Comparison of ENCODE assay signal across 35 cellular contexts in the genomic region with DNA sequence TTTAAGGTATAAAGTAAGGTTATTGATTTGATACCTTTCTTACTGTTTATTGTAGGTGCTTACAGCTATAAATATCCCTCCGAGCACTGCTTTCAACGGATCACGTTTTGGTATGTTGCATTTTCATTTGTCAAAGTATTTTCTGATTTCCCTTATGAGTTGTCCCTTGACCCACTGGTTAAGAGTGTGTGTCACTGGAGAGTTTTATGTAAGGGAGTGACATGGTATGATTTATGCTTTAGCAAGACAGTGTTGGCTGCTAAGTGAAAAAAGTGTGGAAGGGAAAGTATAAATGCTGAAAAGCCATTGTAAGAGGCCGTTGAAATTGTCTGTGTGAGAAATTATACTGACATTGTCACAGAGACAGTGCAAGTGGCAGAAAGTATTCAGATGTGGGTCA.
"Had no signal": no experiment of that assay in that cellular context is flagged by ENCODE, and none has a peak within 500 bp of the region (broad histone marks: within the 10 kb centered on the region; RNA-seq: fewer than 3 reads in every experiment).

No MANE protein-coding gene starts in this region.

- DNase-seq: Kasumi-1, MG63, MM.1S, MV-4-11, NCI-H1048, NCI-H1092, NCI-H1092 treated with DMSO at 0.1 percent for 48 hours, NCI-H1105, NCI-H1105 treated with DMSO at 0.1 percent for 48 hours, NCI-H1417, NCI-H1417 treated with DMSO at 0.1 percent for 48 hours, NCI-H1436, NCI-H1436 treated with DMSO at 0.1 percent for 48 hours, NCI-H146, NCI-H1694, NCI-H1694 treated with DMSO at 0.1 percent for 48 hours, NCI-H187, NCI-H187 treated with DMSO at 0.1 percent for 48 hours, NCI-H1930, NCI-H2029, NCI-H2029 treated with DMSO at 0.1 percent for 48 hours, NCI-H2081, NCI-H2081 treated with DMSO at 0.1 percent for 48 hours, NCI-H2107, NCI-H2171, NCI-H2171 treated with DMSO at 0.1 percent for 48 hours, NCI-H2227 treated with DMSO at 0.1 percent for 48 hours, NCI-H226, NCI-H345, NCI-H446, NCI-H446 treated with DMSO at 0.1 percent for 48 hours, NCI-H510A, NCI-H510A treated with DMSO at 0.1 percent for 48 hours, NCI-H524, NCI-H524 treated with DMSO at 0.1 percent for 48 hours had no signal

- H3K36me3 ChIP-seq: MG63 had no signal

- H3K27me3 ChIP-seq: MG63 had no signal

- H3K4me3 ChIP-seq: MG63 had no signal
